ENCODE assay signal across 9 cellular contexts in genomic region chr18:55778731-55779460, GRCh38.
A peak's percentile ranks its signal among the peaks of the same experiment; 100 is the strongest.
DNase-seq lines count a peak whose midpoint lies in the region; ATAC-seq and TF ChIP-seq lines count a peak whose summit lies in the region.
"Had no signal": no experiment of that assay in that cellular context is flagged by ENCODE, and none has a peak within 500 bp of the region (broad histone marks: within the 10 kb centered on the region; RNA-seq: fewer than 3 reads in every experiment).

No MANE protein-coding gene starts in this region.

- H3K4me1 Mint-ChIP-seq in activated T-helper 1 cell treated with anti-CD3 and anti-CD28 coated beads, Interleukin-12 subunit alpha, Interleukin-12 subunit beta, Interleukin-2, Interleukin-4 antibody, amounts not matched to agents 30 ng/mL and 10 ng/mL and 1 ng/mL, durations not matched to agents 14 hours and 24 hours and 36 hours (ENCODE audit: low read depth), result peaks cover 10% of the 10 kb centered on the region
- H3K4me1 Mint-ChIP-seq in stimulated activated memory B cell treated with anti-CD40 and anti-IgM and Interleukin-4, amounts not matched to agents 10 μg/mL and 1 μg/mL and 100 μg/mL, for 72 hours, result peaks cover 23% of the 10 kb centered on the region

- DNase-seq in GM06990 (ENCODE audit: extremely low read depth, insufficient read length), result peak; percentile 16
- DNase-seq in activated T-helper 1 cell treated with anti-CD3 and anti-CD28 coated beads, Interleukin-12 subunit alpha, Interleukin-12 subunit beta, Interleukin-2, Interleukin-4 antibody, amounts not matched to agents 30 ng/mL and 10 ng/mL and 1 ng/mL, durations not matched to agents 14 hours and 24 hours and 36 hours (ENCODE audit: low spot score), result no peak
- no peak for DNase-seq in iPS DF 6.9 (ENCODE audit: low read depth, low spot score)
- DNase-seq in NCI-H1930 (lab: John Stamatoyannopoulos, UW), result no peak
- no peak for DNase-seq in SW 1271 (lab: John Stamatoyannopoulos, UW)

- intact Hi-C loops in activated T-helper 1 cell treated with anti-CD3 and anti-CD28 coated beads, Interleukin-12 subunit alpha, Interleukin-12 subunit beta, Interleukin-2, Interleukin-4 antibody, amounts not matched to agents 30 ng/mL and 10 ng/mL and 1 ng/mL, durations not matched to agents 14 hours and 24 hours and 36 hours (cut with micrococcal nuclease), result loop anchor here (10.0 kb wide), 1 partner anchor 194 kb away; the partner anchor contains the start of gene TCF4

- H3K4me1 ChIP-seq in KMS-11 (ENCODE audit: low read depth, poor library complexity, severe bottlenecking) (no peaks in the 10 kb centered on the region), iPS DF 6.9 (ENCODE audit: control insufficient read depth, insufficient read depth, low read length) (peaks cover 2% of the 10 kb centered on the region; the same call in 1 of the 2 replicates)

- H3K27ac ChIP-seq in KMS-11 (no peak overlapping the region), iPS DF 6.9 (ENCODE audit: low read length) (no peak overlapping the region)
- H3K27ac ChIP-seq: pancreas had no signal

- 100% methylated on average over 1 of the region's 10 CpGs for WGBS in iPS DF 6.9 (ENCODE audit: insufficient coverage, insufficient read length)

- peak; percentile 28 for ATAC-seq in stimulated activated memory B cell treated with anti-CD40 and anti-IgM and Interleukin-4, amounts not matched to agents 10 μg/mL and 1 μg/mL and 100 μg/mL, for 72 hours
- no peak for ATAC-seq in HG02938 (IDR thresholded peaks at IDR 0.05; ENCODE audit: unreplicated experiment)

- H2AFZ ChIP-seq in KMS-11 (ENCODE audit: low read depth), result peak overlapping the region; percentile 67

- H3K4me2 ChIP-seq in KMS-11, result peak overlapping the region; percentile 48

- H3K4me3 ChIP-seq in GM06990 (replicated peaks; ENCODE audit: low read depth, low read length), result peak overlapping the region; percentile 48
- H3K4me3 ChIP-seq in KMS-11 (IDR thresholded peaks at IDR 0.05; ENCODE audit: insufficient read depth, low read depth, low read length), result no peak overlapping the region
- peak overlapping the region; percentile 52; the same call in 1 of the 2 replicates for H3K4me3 ChIP-seq in iPS DF 6.9 (ENCODE audit: low read length)

- TF ChIP-seq CTCF in GM06990 (IDR thresholded peaks at IDR 0.05; ENCODE audit: insufficient read depth, low read length, poor library complexity, severe bottlenecking) (no peak), KMS-11 (conservative IDR thresholded peaks at IDR 0.05; ENCODE audit: low read depth, low read length) (no peak)

- H3K79me2 ChIP-seq in KMS-11 (ENCODE audit: insufficient read depth, low read depth), result no peaks in the 10 kb centered on the region

- no peaks in the 10 kb centered on the region for H3K36me3 ChIP-seq in GM06990 (ENCODE audit: control insufficient read depth, insufficient read depth, low read length)
- no peaks in the 10 kb centered on the region for H3K36me3 ChIP-seq in KMS-11 (ENCODE audit: insufficient read depth)
- H3K36me3 ChIP-seq in iPS DF 6.9 (ENCODE audit: control insufficient read depth, insufficient read depth, low read length), result no peaks in the 10 kb centered on the region
- H3K36me3 ChIP-seq: pancreas had no signal

- no peaks in the 10 kb centered on the region for H3K36me3 Mint-ChIP-seq in activated T-helper 1 cell treated with anti-CD3 and anti-CD28 coated beads, Interleukin-12 subunit alpha, Interleukin-12 subunit beta, Interleukin-2, Interleukin-4 antibody, amounts not matched to agents 30 ng/mL and 10 ng/mL and 1 ng/mL, durations not matched to agents 14 hours and 24 hours and 36 hours (ENCODE audit: low read depth)
- no peaks in the 10 kb centered on the region for H3K36me3 Mint-ChIP-seq in stimulated activated memory B cell treated with anti-CD40 and anti-IgM and Interleukin-4, amounts not matched to agents 10 μg/mL and 1 μg/mL and 100 μg/mL, for 72 hours

- no peaks in the 10 kb centered on the region for H4K20me1 ChIP-seq in KMS-11 (ENCODE audit: insufficient read depth)

- H3K9me3 ChIP-seq in iPS DF 6.9 (ENCODE audit: control insufficient read depth, insufficient read depth, low read length), result no peaks in the 10 kb centered on the region
- H3K9me3 ChIP-seq: pancreas had no signal

- H3K27me3 Mint-ChIP-seq in activated T-helper 1 cell treated with anti-CD3 and anti-CD28 coated beads, Interleukin-12 subunit alpha, Interleukin-12 subunit beta, Interleukin-2, Interleukin-4 antibody, amounts not matched to agents 30 ng/mL and 10 ng/mL and 1 ng/mL, durations not matched to agents 14 hours and 24 hours and 36 hours (ENCODE audit: insufficient read depth), result peaks cover 38% of the 10 kb centered on the region
- H3K27me3 Mint-ChIP-seq in stimulated activated memory B cell treated with anti-CD40 and anti-IgM and Interleukin-4, amounts not matched to agents 10 μg/mL and 1 μg/mL and 100 μg/mL, for 72 hours, result no peaks in the 10 kb centered on the region

- peak overlapping the region; percentile 1; the same call in 1 of the 2 replicates for H3K9ac ChIP-seq in KMS-11

- peak overlapping the region; percentile 32 for H3K4me3 Mint-ChIP-seq in activated T-helper 1 cell treated with anti-CD3 and anti-CD28 coated beads, Interleukin-12 subunit alpha, Interleukin-12 subunit beta, Interleukin-2, Interleukin-4 antibody, amounts not matched to agents 30 ng/mL and 10 ng/mL and 1 ng/mL, durations not matched to agents 14 hours and 24 hours and 36 hours
- H3K4me3 Mint-ChIP-seq in stimulated activated memory B cell treated with anti-CD40 and anti-IgM and Interleukin-4, amounts not matched to agents 10 μg/mL and 1 μg/mL and 100 μg/mL, for 72 hours, result peak overlapping the region; percentile 71

- H3K9me3 Mint-ChIP-seq in activated T-helper 1 cell treated with anti-CD3 and anti-CD28 coated beads, Interleukin-12 subunit alpha, Interleukin-12 subunit beta, Interleukin-2, Interleukin-4 antibody, amounts not matched to agents 30 ng/mL and 10 ng/mL and 1 ng/mL, durations not matched to agents 14 hours and 24 hours and 36 hours, result no peaks in the 10 kb centered on the region
- no peaks in the 10 kb centered on the region for H3K9me3 Mint-ChIP-seq in stimulated activated memory B cell treated with anti-CD40 and anti-IgM and Interleukin-4, amounts not matched to agents 10 μg/mL and 1 μg/mL and 100 μg/mL, for 72 hours

- peaks cover 5% of the 10 kb centered on the region for H3K27me3 ChIP-seq in GM06990 (replicated peaks; ENCODE audit: control insufficient read depth, insufficient read depth, low read length)
- H3K27me3 ChIP-seq in KMS-11 (ENCODE audit: insufficient read depth, low read depth), result 0 out of 2 replicates have a peak, but pooled peaks cover 4% of the 10 kb centered on the region
- no peaks in the 10 kb centered on the region; the same call in 1 of the 2 replicates for H3K27me3 ChIP-seq in iPS DF 6.9 (ENCODE audit: control insufficient read depth, insufficient read depth, low read length)

- H3K27ac Mint-ChIP-seq in activated T-helper 1 cell treated with anti-CD3 and anti-CD28 coated beads, Interleukin-12 subunit alpha, Interleukin-12 subunit beta, Interleukin-2, Interleukin-4 antibody, amounts not matched to agents 30 ng/mL and 10 ng/mL and 1 ng/mL, durations not matched to agents 14 hours and 24 hours and 36 hours, result no peak overlapping the region
- H3K27ac Mint-ChIP-seq in stimulated activated memory B cell treated with anti-CD40 and anti-IgM and Interleukin-4, amounts not matched to agents 10 μg/mL and 1 μg/mL and 100 μg/mL, for 72 hours, result peak overlapping the region; percentile 54
